8 cellular contexts compared by ENCODE assay signal in genomic region chr21:36113647-36114428, GRCh38. TPM values are rescaled to one million over a fixed set of nuclear protein-coding genes. Genes with fewer than 3 reads are reported as not detected.
DNase-seq lines count a peak whose midpoint lies in the region; ATAC-seq and TF ChIP-seq lines count a peak whose summit lies in the region.

No MANE protein-coding gene starts in this region.

- H3K27ac Mint-ChIP-seq in CD8-positive, alpha-beta T cell: peak overlapping the region; percentile 91
- peak overlapping the region; percentile 88 for H3K27ac Mint-ChIP-seq in activated T-helper 2 cell treated with anti-CD3 and anti-CD28 coated beads, Interferon-gamma antibody, Interleukin-2, Interleukin-4, amounts not matched to agents 10 μg/mL and 5 μg/mL and 100 μg/mL, durations not matched to agents 14 hours and 24 hours and 36 hours

- no peaks in the 10 kb centered on the region for H3K27me3 Mint-ChIP-seq in CD8-positive, alpha-beta T cell (ENCODE audit: low read depth)
- peaks cover 3% of the 10 kb centered on the region for H3K27me3 Mint-ChIP-seq in activated T-helper 2 cell treated with anti-CD3 and anti-CD28 coated beads, Interferon-gamma antibody, Interleukin-2, Interleukin-4, amounts not matched to agents 10 μg/mL and 5 μg/mL and 100 μg/mL, durations not matched to agents 14 hours and 24 hours and 36 hours (ENCODE audit: low read depth)

- peaks cover 32% of the 10 kb centered on the region for H3K4me1 Mint-ChIP-seq in CD8-positive, alpha-beta T cell (ENCODE audit: low read depth)
- peaks cover 9% of the 10 kb centered on the region for H3K4me1 Mint-ChIP-seq in activated T-helper 2 cell treated with anti-CD3 and anti-CD28 coated beads, Interferon-gamma antibody, Interleukin-2, Interleukin-4, amounts not matched to agents 10 μg/mL and 5 μg/mL and 100 μg/mL, durations not matched to agents 14 hours and 24 hours and 36 hours (ENCODE audit: low read depth)

- POLR2A ChIA-PET in CD8-positive, alpha-beta T cell (lab: Charles Lee): interaction anchor here (0.6 to 2.7 kb wide), 11 partner anchors 10 to 725 kb away, joined by 3 to 13 read pairs (median 4); partner anchors contain the start of genes CBR3, MORC3 and SETD4
- POLR2A ChIA-PET in RWPE1 (lab: Yijun Ruan, JAX; ENCODE audit: low non-redundant PET): interaction anchor here (0.6 kb wide), 1 partner anchor 62 kb away, joined by 8 read pairs; no protein-coding TSS in a partner anchor

- peak overlapping the region; percentile 61 for H3K27ac ChIP-seq in CD8-positive, alpha-beta T cell (ENCODE audit: low read depth, low read length)
- H3K27ac ChIP-seq in muscle layer of duodenum (ENCODE audit: low read length) (peak overlapping the region; percentile 67), RWPE1 (no peak overlapping the region; the same call in 1 of the 2 replicates)

- CTCF ChIA-PET in CD8-positive, alpha-beta T cell (lab: Charles Lee): interaction anchor here (0.7 to 3.4 kb wide), 31 partner anchors 9 to 1376 kb away, joined by 3 to 27 read pairs (median 4); partner anchors contain the start of gene SETD4
- CTCF ChIA-PET in RWPE1 (lab: Yijun Ruan, JAX): interaction anchor here (0.5 to 1.7 kb wide), 9 partner anchors 9 to 779 kb away, joined by 3 to 17 read pairs (median 4); partner anchors contain the start of genes CBR1 and SETD4

- peak overlapping the region; percentile 71 for H3K4me3 ChIP-seq in CD8-positive, alpha-beta T cell (ENCODE audit: low read depth, low read length)
- peak overlapping the region in 1 of 2 donors; percentile 45 for H3K4me3 ChIP-seq in muscle layer of duodenum (ENCODE audit: low read depth in 1 of 2, low read length in 2 of 2)

- no peaks in the 10 kb centered on the region for H3K36me3 ChIP-seq in CD8-positive, alpha-beta T cell (ENCODE audit: insufficient read depth, low read length)
- H3K36me3 ChIP-seq in muscle layer of duodenum (ENCODE audit: control insufficient read depth in 1 of 2, insufficient read depth in 2 of 2, low read length in 2 of 2): no peaks in the 10 kb centered on the region

- no peaks in the 10 kb centered on the region for H3K9me3 ChIP-seq in CD8-positive, alpha-beta T cell (ENCODE audit: low read length)
- no peaks in the 10 kb centered on the region for H3K9me3 ChIP-seq in muscle layer of duodenum (ENCODE audit: control insufficient read depth in 1 of 2, low read length in 2 of 2)

- H3K4me3 Mint-ChIP-seq in CD8-positive, alpha-beta T cell: peak overlapping the region; percentile 81
- peak overlapping the region; percentile 76 for H3K4me3 Mint-ChIP-seq in activated T-helper 2 cell treated with anti-CD3 and anti-CD28 coated beads, Interferon-gamma antibody, Interleukin-2, Interleukin-4, amounts not matched to agents 10 μg/mL and 5 μg/mL and 100 μg/mL, durations not matched to agents 14 hours and 24 hours and 36 hours (ENCODE audit: low read depth)

- H3K4me1 ChIP-seq in CD8-positive, alpha-beta T cell (ENCODE audit: insufficient read depth, low read length): peaks cover 37% of the 10 kb centered on the region
- peaks cover 0 to 17% of the 10 kb centered on the region in 2 donors for H3K4me1 ChIP-seq in muscle layer of duodenum (ENCODE audit: control insufficient read depth in 1 of 2, insufficient read depth in 2 of 2, low read length in 2 of 2)

- no peak for TF ChIP-seq CTCF in CD8-positive, alpha-beta T cell (IDR thresholded peaks at IDR 0.05)
- no peak for TF ChIP-seq CTCF in RWPE1 (conservative IDR thresholded peaks at IDR 0.05; ENCODE audit: low read depth)

- no peaks in the 10 kb centered on the region for H3K36me3 Mint-ChIP-seq in CD8-positive, alpha-beta T cell
- no peaks in the 10 kb centered on the region for H3K36me3 Mint-ChIP-seq in activated T-helper 2 cell treated with anti-CD3 and anti-CD28 coated beads, Interferon-gamma antibody, Interleukin-2, Interleukin-4, amounts not matched to agents 10 μg/mL and 5 μg/mL and 100 μg/mL, durations not matched to agents 14 hours and 24 hours and 36 hours (ENCODE audit: low read depth)

- peak in 4 of 7 experiments; percentile 26 to 62 (median 54) for DNase-seq in CD8-positive, alpha-beta T cell
- DNase-seq in NCI-H2171 treated with DMSO at 0.1 percent for 48 hours (lab: John Stamatoyannopoulos, UW) (peak; percentile 79), NCI-H1694 treated with DMSO at 0.1 percent for 48 hours (lab: John Stamatoyannopoulos, UW) (no peak), RWPE1 (ENCODE audit: low spot score) (no peak)
- peak; percentile 47 for DNase-seq in activated T-helper 2 cell treated with anti-CD3 and anti-CD28 coated beads, Interferon-gamma antibody, Interleukin-2, Interleukin-4, amounts not matched to agents 10 μg/mL and 5 μg/mL and 100 μg/mL, durations not matched to agents 14 hours and 24 hours and 36 hours (ENCODE audit: low spot score)

- H3K9me3 Mint-ChIP-seq in CD8-positive, alpha-beta T cell: no peaks in the 10 kb centered on the region
- no peaks in the 10 kb centered on the region for H3K9me3 Mint-ChIP-seq in activated T-helper 2 cell treated with anti-CD3 and anti-CD28 coated beads, Interferon-gamma antibody, Interleukin-2, Interleukin-4, amounts not matched to agents 10 μg/mL and 5 μg/mL and 100 μg/mL, durations not matched to agents 14 hours and 24 hours and 36 hours

- H3K27me3 ChIP-seq in CD8-positive, alpha-beta T cell (ENCODE audit: insufficient read depth, low read length): no peaks in the 10 kb centered on the region
- no peaks in the 10 kb centered on the region for H3K27me3 ChIP-seq in muscle layer of duodenum (ENCODE audit: low read depth, low read length)

- intact Hi-C loops in CD8-positive, alpha-beta T cell (cut with DNase I, micrococcal nuclease): loop anchor here (1.0 to 5.0 kb wide), 7 partner anchors 42 to 1422 kb away; partner anchors contain the start of genes SETD4 (in 2 of the 2), DOP1B (in 1 of the 2) and RUNX1 (in 1 of the 2)
- intact Hi-C loops in activated T-helper 2 cell treated with anti-CD3 and anti-CD28 coated beads, Interferon-gamma antibody, Interleukin-2, Interleukin-4, amounts not matched to agents 10 μg/mL and 5 μg/mL and 100 μg/mL, durations not matched to agents 14 hours and 24 hours and 36 hours (cut with micrococcal nuclease): no loop called here

- ATAC-seq in CD8-positive, alpha-beta T cell: peak; percentile 82
- no peak for ATAC-seq in HG03280 (IDR thresholded peaks at IDR 0.05; ENCODE audit: unreplicated experiment)
- ATAC-seq in HG03175 (IDR thresholded peaks at IDR 0.05; ENCODE audit: unreplicated experiment): no peak

RNA-seq across cellular contexts. Expression of gene CBR3, which starts 21.0 kb away (rescaled TPM):
- 1 to 10 TPM; 1.8 to 2.9 TPM for total RNA-seq in CD8-positive, alpha-beta T cell
- total RNA-seq in activated T-helper 2 cell treated with anti-CD3 and anti-CD28 coated beads, Interferon-gamma antibody, Interleukin-2, Interleukin-4, amounts not matched to agents 10 μg/mL and 5 μg/mL and 100 μg/mL, durations not matched to agents 14 hours and 24 hours and 36 hours: 23.2 and 25.8 TPM in 2 replicates

RNA-seq across cellular contexts. Expression of gene DOP1B, which starts 42.8 kb away (rescaled TPM):
- 10 to 100 TPM in 1 of 2 experiments, 1 to 10 TPM in 1; 9.4 to 12.1 TPM for total RNA-seq in CD8-positive, alpha-beta T cell
- 14.6 and 16.0 TPM in 2 replicates for total RNA-seq in activated T-helper 2 cell treated with anti-CD3 and anti-CD28 coated beads, Interferon-gamma antibody, Interleukin-2, Interleukin-4, amounts not matched to agents 10 μg/mL and 5 μg/mL and 100 μg/mL, durations not matched to agents 14 hours and 24 hours and 36 hours

RNA-seq across cellular contexts. Expression of gene CBR1, which starts 44.0 kb away (rescaled TPM):
- total RNA-seq in CD8-positive, alpha-beta T cell: 1 to 10 TPM; 4.5 to 5.0 TPM
- total RNA-seq in activated T-helper 2 cell treated with anti-CD3 and anti-CD28 coated beads, Interferon-gamma antibody, Interleukin-2, Interleukin-4, amounts not matched to agents 10 μg/mL and 5 μg/mL and 100 μg/mL, durations not matched to agents 14 hours and 24 hours and 36 hours: 62.2 and 62.7 TPM in 2 replicates

RNA-seq across cellular contexts. Expression of gene SETD4, which starts 53.5 kb away (rescaled TPM):
- 10 to 100 TPM; 13.9 to 15.4 TPM for total RNA-seq in CD8-positive, alpha-beta T cell
- 21.4 and 23.8 TPM in 2 replicates for total RNA-seq in activated T-helper 2 cell treated with anti-CD3 and anti-CD28 coated beads, Interferon-gamma antibody, Interleukin-2, Interleukin-4, amounts not matched to agents 10 μg/mL and 5 μg/mL and 100 μg/mL, durations not matched to agents 14 hours and 24 hours and 36 hours

Comparison
In these comparisons a context has a peak if more than half of its experiments do, and no peak if none do; other contexts are left out.
1. DNase-seq: peak in CD8-positive, alpha-beta T cell (4 of 7), NCI-H2171 treated with DMSO at 0.1 percent for 48 hours (single experiment) and activated T-helper 2 cell treated with anti-CD3 and anti-CD28 coated beads, Interferon-gamma antibody, Interleukin-2, Interleukin-4, amounts not matched to agents 10 μg/mL and 5 μg/mL and 100 μg/mL, durations not matched to agents 14 hours and 24 hours and 36 hours (single experiment); none in NCI-H1694 treated with DMSO at 0.1 percent for 48 hours (single experiment) and RWPE1 (single experiment).
2. RNA of gene CBR1, which starts 44.0 kb away (total RNA-seq): 62.2 to 62.7 TPM in activated T-helper 2 cell treated with anti-CD3 and anti-CD28 coated beads, Interferon-gamma antibody, Interleukin-2, Interleukin-4, amounts not matched to agents 10 μg/mL and 5 μg/mL and 100 μg/mL, durations not matched to agents 14 hours and 24 hours and 36 hours; 4.5 to 5.0 TPM in CD8-positive, alpha-beta T cell; every median in the first group is over 10 times any median in the second.